ENCODE assay signal across 1 cellular context in the genomic region with DNA sequence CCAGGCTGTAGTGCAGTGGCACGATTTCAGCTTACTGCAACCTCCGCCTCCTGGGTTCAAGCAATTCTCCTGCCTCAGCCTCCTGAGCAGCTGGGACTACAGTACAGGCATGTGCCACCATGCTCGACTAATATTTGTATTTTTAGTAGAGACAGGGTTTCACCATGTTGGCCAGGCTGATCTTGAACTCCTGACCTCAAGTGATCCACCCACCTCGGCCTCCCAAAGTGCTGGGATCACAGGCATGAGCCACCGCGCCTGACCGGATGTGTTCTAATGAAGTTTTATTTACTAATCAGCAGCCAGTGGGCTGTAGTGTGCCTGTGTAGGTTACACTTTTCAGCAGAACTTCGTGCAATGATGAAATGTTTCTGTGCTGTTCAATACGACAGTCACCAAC.
TF ChIP-seq lines count a peak whose summit lies in the region.
"Not testable (repeated sequence)": the region's sequence is repeated elsewhere in the genome, so short reads cannot be mapped to it uniquely, and the experiment has no call there.

No MANE protein-coding gene starts in this region.

TF ChIP-seq in HepG2, 621 proteins besides CTCF, POLR2A, EP300 and RAD21 (continued from another document):
- TF ChIP-seq, protein P1, sequence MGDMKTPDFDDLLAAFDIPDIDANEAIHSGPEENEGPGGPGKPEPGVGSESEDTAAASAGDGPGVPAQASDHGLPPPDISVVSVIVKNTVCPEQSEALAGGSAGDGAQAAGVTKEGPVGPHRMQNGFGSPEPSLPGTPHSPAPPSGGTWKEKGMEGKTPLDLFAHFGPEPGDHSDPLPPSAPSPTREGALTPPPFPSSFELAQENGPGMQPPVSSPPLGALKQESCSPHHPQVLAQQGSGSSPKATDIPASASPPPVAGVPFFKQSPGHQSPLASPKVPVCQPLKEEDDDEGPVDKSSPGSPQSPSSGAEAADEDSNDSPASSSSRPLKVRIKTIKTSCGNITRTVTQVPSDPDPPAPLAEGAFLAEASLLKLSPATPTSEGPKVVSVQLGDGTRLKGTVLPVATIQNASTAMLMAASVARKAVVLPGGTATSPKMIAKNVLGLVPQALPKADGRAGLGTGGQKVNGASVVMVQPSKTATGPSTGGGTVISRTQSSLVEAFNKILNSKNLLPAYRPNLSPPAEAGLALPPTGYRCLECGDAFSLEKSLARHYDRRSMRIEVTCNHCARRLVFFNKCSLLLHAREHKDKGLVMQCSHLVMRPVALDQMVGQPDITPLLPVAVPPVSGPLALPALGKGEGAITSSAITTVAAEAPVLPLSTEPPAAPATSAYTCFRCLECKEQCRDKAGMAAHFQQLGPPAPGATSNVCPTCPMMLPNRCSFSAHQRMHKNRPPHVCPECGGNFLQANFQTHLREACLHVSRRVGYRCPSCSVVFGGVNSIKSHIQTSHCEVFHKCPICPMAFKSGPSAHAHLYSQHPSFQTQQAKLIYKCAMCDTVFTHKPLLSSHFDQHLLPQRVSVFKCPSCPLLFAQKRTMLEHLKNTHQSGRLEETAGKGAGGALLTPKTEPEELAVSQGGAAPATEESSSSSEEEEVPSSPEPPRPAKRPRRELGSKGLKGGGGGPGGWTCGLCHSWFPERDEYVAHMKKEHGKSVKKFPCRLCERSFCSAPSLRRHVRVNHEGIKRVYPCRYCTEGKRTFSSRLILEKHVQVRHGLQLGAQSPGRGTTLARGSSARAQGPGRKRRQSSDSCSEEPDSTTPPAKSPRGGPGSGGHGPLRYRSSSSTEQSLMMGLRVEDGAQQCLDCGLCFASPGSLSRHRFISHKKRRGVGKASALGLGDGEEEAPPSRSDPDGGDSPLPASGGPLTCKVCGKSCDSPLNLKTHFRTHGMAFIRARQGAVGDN (CRISPR knock-in tag; IDR thresholded peaks at IDR 0.05): peak; percentile 15; the same call in 1 of the 2 replicates
- TF ChIP-seq HDAC2 (CRISPR knock-in tag; IDR thresholded peaks at IDR 0.05): peak; percentile 19; the same call in 1 of the 2 replicates
- peak; percentile 39; the same call in 1 of the 2 replicates for TF ChIP-seq HDAC1 (CRISPR knock-in tag; IDR thresholded peaks at IDR 0.05)
- not testable (repeated sequence) for TF ChIP-seq FOXP1 (IDR thresholded peaks at IDR 0.05)
- TF ChIP-seq FOXP1 (CRISPR knock-in tag; IDR thresholded peaks at IDR 0.05): peak; percentile 70; the same call in 1 of the 2 replicates
- peak; percentile 64 for TF ChIP-seq SAP130 (CRISPR knock-in tag; IDR thresholded peaks at IDR 0.05; ENCODE audit: low read depth)
- TF ChIP-seq GATAD2A (CRISPR knock-in tag; IDR thresholded peaks at IDR 0.05): peak; percentile 40; the same call in 1 of the 2 replicates
- peak; percentile 77 for TF ChIP-seq SKI (IDR thresholded peaks at IDR 0.05; ENCODE audit: partially characterized antibody)
- TF ChIP-seq CEBPG (CRISPR knock-in tag; IDR thresholded peaks at IDR 0.05): peak; percentile 49
- TF ChIP-seq RXRB (CRISPR knock-in tag; IDR thresholded peaks at IDR 0.05; ENCODE audit: borderline replicate concordance): peak; percentile 73; the same call in 1 of the 2 replicates
- peak in 1 of 2 experiments; percentile 46; a peak in 1 of 4 replicates for TF ChIP-seq NR2F1 (CRISPR knock-in tag; IDR thresholded peaks at IDR 0.05)
